Comparison of ENCODE assay signal across 9 cellular contexts in genomic region chr18:75206637-75207297, GRCh38. TPM values are rescaled to one million over a fixed set of nuclear protein-coding genes. Genes with fewer than 3 reads are reported as not detected.
DNase-seq lines count a peak whose midpoint lies in the region; ATAC-seq and TF ChIP-seq lines count a peak whose summit lies in the region.
"Had no signal": no experiment of that assay in that cellular context is flagged by ENCODE, and none has a peak within 500 bp of the region (broad histone marks: within the 10 kb centered on the region; RNA-seq: fewer than 3 reads in every experiment).

No MANE protein-coding gene starts in this region.

- H3K4me3 ChIP-seq in iPS-20b (ENCODE audit: low read length): peak overlapping the region; percentile 74; the same call in 1 of the 2 replicates
- H3K4me3 ChIP-seq in thyroid gland (replicated peaks in 1 of 3): no peak overlapping the region
- peak overlapping the region in 4 of 8 donors; percentile 84 to 99 (median 92) for H3K4me3 ChIP-seq in spleen
- H3K4me3 ChIP-seq in uterus: peak overlapping the region in 1 of 2 donors; percentile 99

- 77 to 78% methylated on average over 11 to 12 of the region's 12 CpGs for WGBS in thyroid gland, 2 donors
- WGBS in spleen, 5 donors: 81 to 94% (median 91%) methylated on average over 12 of the region's 12 CpGs

- H3K9ac ChIP-seq in iPS-20b (ENCODE audit: low read depth, low read length): no peak overlapping the region

- TF ChIP-seq CTCF in thyroid gland (IDR thresholded peaks at IDR 0.05) (no peak), spleen (IDR thresholded peaks at IDR 0.05 in 8 of 11, conservative IDR thresholded peaks at IDR 0.05 in 3 of 11) (no peak), uterus (IDR thresholded peaks at IDR 0.05) (no peak)

- no peak for ATAC-seq in activated naive CD8-positive, alpha-beta T cell treated with anti-CD3 and anti-CD28 coated beads, Interleukin-2, amount 10 ng/mL, durations not matched to agents 7 days and 5 days (ENCODE audit: low read depth)
- ATAC-seq in GM19455 (IDR thresholded peaks at IDR 0.05; ENCODE audit: unreplicated experiment): no peak

- H3K4me1 ChIP-seq in iPS-20b (ENCODE audit: insufficient read depth, low read length): peaks cover 24% of the 10 kb centered on the region
- H3K4me1 ChIP-seq in thyroid gland: peaks cover 28 to 39% of the 10 kb centered on the region in 2 donors
- peaks cover 29 to 71% (median 57%) of the 10 kb centered on the region in 6 donors for H3K4me1 ChIP-seq in spleen
- peaks cover 4 to 22% of the 10 kb centered on the region in 2 donors for H3K4me1 ChIP-seq in uterus

- H3K36me3 ChIP-seq in iPS-20b (ENCODE audit: insufficient read depth, low read depth, low read length) (no peaks in the 10 kb centered on the region), thyroid gland (peaks cover 0 to under 1% of the 10 kb centered on the region in 2 donors), spleen (peaks cover 0 to 5% (median 2%) of the 10 kb centered on the region in 6 donors), uterus (no peaks in the 10 kb centered on the region)

- H3K27me3 ChIP-seq in iPS-20b (ENCODE audit: insufficient read depth, low read length): peaks cover 87% of the 10 kb centered on the region
- no peaks in the 10 kb centered on the region for H3K27me3 ChIP-seq in thyroid gland
- peaks cover 0 to 18% (median 0%) of the 10 kb centered on the region in 7 donors for H3K27me3 ChIP-seq in spleen (replicated peaks in 1 of 7)
- no peaks in the 10 kb centered on the region for H3K27me3 ChIP-seq in uterus

- no peak overlapping the region for H3K27ac Mint-ChIP-seq in activated naive CD4-positive, alpha-beta T cell treated with anti-CD3 and anti-CD28 coated beads, Interleukin-2, amount 10 ng/mL, durations not matched to agents 7 days and 5 days
- H3K27ac Mint-ChIP-seq in activated naive CD8-positive, alpha-beta T cell treated with anti-CD3 and anti-CD28 coated beads, Interleukin-2, amount 10 ng/mL, durations not matched to agents 7 days and 5 days: no peak overlapping the region

- no peak for DNase-seq in activated naive CD4-positive, alpha-beta T cell treated with anti-CD3 and anti-CD28 coated beads, Interleukin-2, amount 10 ng/mL, durations not matched to agents 7 days and 5 days
- DNase-seq in activated naive CD4-positive, alpha-beta T cell treated with Interleukin-2 at 50 U/mL for 16 hours: no peak
- no peak for DNase-seq in activated naive CD8-positive, alpha-beta T cell treated with anti-CD3 and anti-CD28 coated beads, Interleukin-2, amount 10 ng/mL, durations not matched to agents 7 days and 5 days
- DNase-seq in thyroid gland (no peak), spleen (no peak), uterus (no peak)
- DNase-seq: NCI-H1105 treated with DMSO at 0.1 percent for 48 hours had no signal

- POLR2A ChIA-PET in activated naive CD8-positive, alpha-beta T cell treated with anti-CD3 and anti-CD28 coated beads, Interleukin-2, amount 10 ng/mL, durations not matched to agents 7 days and 5 days (lab: Charles Lee): no interaction called here

- intact Hi-C loops in thyroid gland (cut with DNase I) (loop anchor here (10.0 kb wide), 1 partner anchor 132 kb away; no protein-coding TSS in a partner anchor), spleen (cut with DNase I; ENCODE audit: low total_unique reads) (no loop called here), uterus (cut with DNase I; ENCODE audit: low total_unique reads) (no loop called here)

- CTCF ChIA-PET in activated naive CD4-positive, alpha-beta T cell treated with anti-CD3 and anti-CD28 coated beads, Interleukin-2, amount 10 ng/mL, durations not matched to agents 7 days and 5 days (lab: Charles Lee): no interaction called here

- no peak for TF ChIP-seq POLR2A in thyroid gland (IDR thresholded peaks at IDR 0.05)
- TF ChIP-seq POLR2A in spleen (IDR thresholded peaks at IDR 0.05): no peak
- TF ChIP-seq POLR2A in uterus (IDR thresholded peaks at IDR 0.05): no peak

- H3K27ac ChIP-seq in iPS-20b (ENCODE audit: low read length) (no peak overlapping the region), thyroid gland (peak overlapping the region in 2 of 3 donors; percentile 1 to 30), spleen (peak overlapping the region in 4 of 8 donors; percentile 92 to 97 (median 97)), uterus (peak overlapping the region in 1 of 2 donors; percentile 12)

- H3K4me3 Mint-ChIP-seq in activated naive CD4-positive, alpha-beta T cell treated with anti-CD3 and anti-CD28 coated beads, Interleukin-2, amount 10 ng/mL, durations not matched to agents 7 days and 5 days: peak overlapping the region; percentile 99
- peak overlapping the region; percentile 94 for H3K4me3 Mint-ChIP-seq in activated naive CD8-positive, alpha-beta T cell treated with anti-CD3 and anti-CD28 coated beads, Interleukin-2, amount 10 ng/mL, durations not matched to agents 7 days and 5 days

- H3K4me1 Mint-ChIP-seq in activated naive CD4-positive, alpha-beta T cell treated with anti-CD3 and anti-CD28 coated beads, Interleukin-2, amount 10 ng/mL, durations not matched to agents 7 days and 5 days: peaks cover 49% of the 10 kb centered on the region
- H3K4me1 Mint-ChIP-seq in activated naive CD8-positive, alpha-beta T cell treated with anti-CD3 and anti-CD28 coated beads, Interleukin-2, amount 10 ng/mL, durations not matched to agents 7 days and 5 days: peaks cover 31% of the 10 kb centered on the region

- peaks cover 48% of the 10 kb centered on the region for H3K27me3 Mint-ChIP-seq in activated naive CD4-positive, alpha-beta T cell treated with anti-CD3 and anti-CD28 coated beads, Interleukin-2, amount 10 ng/mL, durations not matched to agents 7 days and 5 days
- peaks cover 33% of the 10 kb centered on the region for H3K27me3 Mint-ChIP-seq in activated naive CD8-positive, alpha-beta T cell treated with anti-CD3 and anti-CD28 coated beads, Interleukin-2, amount 10 ng/mL, durations not matched to agents 7 days and 5 days

- H3K9me3 Mint-ChIP-seq in activated naive CD4-positive, alpha-beta T cell treated with anti-CD3 and anti-CD28 coated beads, Interleukin-2, amount 10 ng/mL, durations not matched to agents 7 days and 5 days: no peaks in the 10 kb centered on the region
- no peaks in the 10 kb centered on the region for H3K9me3 Mint-ChIP-seq in activated naive CD8-positive, alpha-beta T cell treated with anti-CD3 and anti-CD28 coated beads, Interleukin-2, amount 10 ng/mL, durations not matched to agents 7 days and 5 days

- H3K9me3 ChIP-seq in iPS-20b (ENCODE audit: insufficient read depth, low read depth, low read length) (no peaks in the 10 kb centered on the region), thyroid gland (no peaks in the 10 kb centered on the region), spleen (no peaks in the 10 kb centered on the region), uterus (no peaks in the 10 kb centered on the region)

- H3K36me3 Mint-ChIP-seq in activated naive CD4-positive, alpha-beta T cell treated with anti-CD3 and anti-CD28 coated beads, Interleukin-2, amount 10 ng/mL, durations not matched to agents 7 days and 5 days: peaks cover 39% of the 10 kb centered on the region
- H3K36me3 Mint-ChIP-seq in activated naive CD8-positive, alpha-beta T cell treated with anti-CD3 and anti-CD28 coated beads, Interleukin-2, amount 10 ng/mL, durations not matched to agents 7 days and 5 days: peaks cover 9% of the 10 kb centered on the region

RNA-seq across cellular contexts. Expression of gene PTGR3, which starts 2.2 kb away (rescaled TPM):
- 10 to 100 TPM; 36.6 to 37.2 TPM for total RNA-seq in activated naive CD8-positive, alpha-beta T cell treated with anti-CD3 and anti-CD28 coated beads, Interleukin-2, amount 10 ng/mL, durations not matched to agents 7 days and 5 days
- total RNA-seq in thyroid gland: 10 to 100 TPM; 19.3 to 62.7 (median 36.9) TPM
- 10 to 100 TPM; 23.6 to 43.8 (median 36.7) TPM for total RNA-seq in spleen
- 10 to 100 TPM; 11.1 to 16.8 (median 12.3) TPM for polyA plus RNA-seq in spleen
- total RNA-seq in uterus: 10 to 100 TPM in 3 of 4 donors, 1 to 10 TPM in 1; 4.9 to 30.8 (median 21.7) TPM

RNA-seq across cellular contexts. Expression of gene TSHZ1, which starts 3.8 kb away (rescaled TPM):
- total RNA-seq in activated naive CD8-positive, alpha-beta T cell treated with anti-CD3 and anti-CD28 coated beads, Interleukin-2, amount 10 ng/mL, durations not matched to agents 7 days and 5 days: 10 to 100 TPM; 23.7 to 25.2 TPM
- total RNA-seq in thyroid gland (10 to 100 TPM; 17.9 to 22.2 (median 19.0) TPM), spleen (10 to 100 TPM; 14.9 to 26.4 (median 19.7) TPM), uterus (10 to 100 TPM in 3 of 4 donors, 1 to 10 TPM in 1; 10.0 to 31.9 (median 21.4) TPM)
- polyA plus RNA-seq in spleen: 1 to 10 TPM; 4.1 to 6.1 (median 4.2) TPM
